In the genomic region with DNA sequence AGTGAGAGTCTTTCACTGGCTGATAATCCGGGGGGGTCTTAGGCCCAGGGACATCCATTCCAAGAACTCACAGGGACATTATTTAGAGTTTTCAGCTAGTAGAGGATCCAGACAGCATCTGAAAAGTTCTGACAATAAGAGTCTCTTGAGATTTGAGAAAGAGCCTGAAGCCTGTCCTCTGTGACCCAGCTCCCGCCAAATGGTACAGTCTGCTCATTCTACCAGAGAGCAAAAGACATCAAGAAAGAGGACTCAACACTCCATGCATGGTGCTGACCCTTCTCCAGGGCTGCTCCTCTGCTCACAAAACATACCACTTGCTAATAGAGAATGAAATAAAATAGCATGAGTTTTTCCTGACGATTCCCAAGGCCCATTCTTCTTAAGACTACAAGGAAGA, we compare ENCODE assay signal across 27 cellular contexts.
"Had no signal": no experiment of that assay in that cellular context is flagged by ENCODE, and none has a peak within 500 bp of the region (broad histone marks: within the 10 kb centered on the region; RNA-seq: fewer than 3 reads in every experiment).

No MANE protein-coding gene starts in this region.

- H3K4me2 ChIP-seq: neural progenitor cell had no signal

- DNase-seq: naive thymus-derived CD4-positive, alpha-beta T cell; natural killer cell; occipital lobe; ovary; psoas muscle; right lobe of liver; sigmoid colon; small intestine; stimulated activated CD4-positive, alpha-beta T cell treated with anti-CD3 and anti-CD28 coated beads, Interleukin-15, amount 100 ng/mL, for 24 hours; stimulated activated CD4-positive, alpha-beta T cell treated with anti-CD3 and anti-CD28 coated beads, Interleukin-2, amount 100 ng/mL, for 24 hours; stimulated activated CD4-positive, alpha-beta T cell treated with anti-CD3 and anti-CD28 coated beads, Interleukin-2, amount 100 ng/mL, for 48 hours; stimulated activated CD4-positive, alpha-beta T cell treated with anti-CD3 and anti-CD28 coated beads, Interleukin-4, amount 100 ng/mL, for 24 hours; stimulated activated naive B cell treated with anti-CD40 and anti-IgM and Interleukin-4, amounts not matched to agents 10 μg/mL and 1 μg/mL and 100 μg/mL, for 72 hours; stimulated activated naive CD4-positive, alpha-beta T cell treated with Interleukin-2 at 50 U/mL for 16 hours; stomach; thyroid gland; trophoblast cell; upper lobe of left lung; uterus had no signal

- H3K4me1 ChIP-seq: neural progenitor cell, parathyroid adenoma, psoas muscle, right lobe of liver, sigmoid colon, thyroid gland, upper lobe of left lung, uterus had no signal

- H3K27me3 ChIP-seq: neural progenitor cell, ovary, right lobe of liver, sigmoid colon, stomach, thyroid gland, tibial nerve, upper lobe of left lung, uterus had no signal

- H2AFZ ChIP-seq: neural progenitor cell, parathyroid adenoma had no signal

- H3K27ac Mint-ChIP-seq: naive thymus-derived CD4-positive, alpha-beta T cell; natural killer cell; nephron; neural progenitor cell; progenitor cell of endocrine pancreas; stimulated activated effector memory CD8-positive, alpha-beta T cell treated with anti-CD3 and anti-CD28 coated beads, Interleukin-12 subunit alpha, Interleukin-12 subunit beta, amount 100 ng/mL, for 72 hours; stimulated activated naive B cell treated with anti-CD40 and anti-IgM and Interleukin-4, amounts not matched to agents 10 μg/mL and 1 μg/mL and 100 μg/mL, for 72 hours; stimulated activated naive CD8-positive, alpha-beta T cell treated with anti-CD3 and anti-CD28 coated beads, Interleukin-15, Interleukin-2, amounts not matched to agents 100 ng/mL and 50 ng/mL, for 24 hours had no signal

- H3K9me3 ChIP-seq: ovary, psoas muscle, right lobe of liver, sigmoid colon, stomach, thoracic aorta, thyroid gland, tibial nerve, upper lobe of left lung, uterus had no signal

- ATAC-seq: naive thymus-derived CD4-positive, alpha-beta T cell; natural killer cell; psoas muscle; right lobe of liver; stimulated activated effector memory CD8-positive, alpha-beta T cell treated with anti-CD3 and anti-CD28 coated beads, Interleukin-12 subunit alpha, Interleukin-12 subunit beta, amount 100 ng/mL, for 72 hours; stimulated activated naive B cell treated with anti-CD40 and anti-IgM and Interleukin-4, amounts not matched to agents 10 μg/mL and 1 μg/mL and 100 μg/mL, for 72 hours had no signal

- H3K4me1 Mint-ChIP-seq: naive thymus-derived CD4-positive, alpha-beta T cell; natural killer cell; stimulated activated effector memory CD8-positive, alpha-beta T cell treated with anti-CD3 and anti-CD28 coated beads, Interleukin-12 subunit alpha, Interleukin-12 subunit beta, amount 100 ng/mL, for 72 hours had no signal

- H3K4me3 Mint-ChIP-seq: naive thymus-derived CD4-positive, alpha-beta T cell; natural killer cell; nephron; neural progenitor cell; stimulated activated effector memory CD8-positive, alpha-beta T cell treated with anti-CD3 and anti-CD28 coated beads, Interleukin-12 subunit alpha, Interleukin-12 subunit beta, amount 100 ng/mL, for 72 hours; stimulated activated naive B cell treated with anti-CD40 and anti-IgM and Interleukin-4, amounts not matched to agents 10 μg/mL and 1 μg/mL and 100 μg/mL, for 72 hours; stimulated activated naive CD8-positive, alpha-beta T cell treated with anti-CD3 and anti-CD28 coated beads, Interleukin-15, Interleukin-2, amounts not matched to agents 100 ng/mL and 50 ng/mL, for 24 hours had no signal

- H3K36me3 ChIP-seq: neural progenitor cell, ovary, right lobe of liver, sigmoid colon, stomach, thoracic aorta, thyroid gland, tibial nerve, upper lobe of left lung, uterus had no signal

- H3K9ac ChIP-seq: neural progenitor cell, parathyroid adenoma had no signal

- H3K27ac ChIP-seq: neural progenitor cell, ovary, parathyroid adenoma, psoas muscle, right lobe of liver, sigmoid colon, stomach, thoracic aorta, thyroid gland, tibial nerve, upper lobe of left lung, uterus had no signal

- H3K36me3 Mint-ChIP-seq: naive thymus-derived CD4-positive, alpha-beta T cell; natural killer cell; neural progenitor cell; stimulated activated effector memory CD8-positive, alpha-beta T cell treated with anti-CD3 and anti-CD28 coated beads, Interleukin-12 subunit alpha, Interleukin-12 subunit beta, amount 100 ng/mL, for 72 hours; stimulated activated naive B cell treated with anti-CD40 and anti-IgM and Interleukin-4, amounts not matched to agents 10 μg/mL and 1 μg/mL and 100 μg/mL, for 72 hours had no signal

- H3K27me3 Mint-ChIP-seq: progenitor cell of endocrine pancreas had no signal

- H3K9me3 Mint-ChIP-seq: naive thymus-derived CD4-positive, alpha-beta T cell; natural killer cell; nephron; neural progenitor cell; stimulated activated effector memory CD8-positive, alpha-beta T cell treated with anti-CD3 and anti-CD28 coated beads, Interleukin-12 subunit alpha, Interleukin-12 subunit beta, amount 100 ng/mL, for 72 hours; stimulated activated naive B cell treated with anti-CD40 and anti-IgM and Interleukin-4, amounts not matched to agents 10 μg/mL and 1 μg/mL and 100 μg/mL, for 72 hours; stimulated activated naive CD8-positive, alpha-beta T cell treated with anti-CD3 and anti-CD28 coated beads, Interleukin-15, Interleukin-2, amounts not matched to agents 100 ng/mL and 50 ng/mL, for 24 hours had no signal

- H3K79me2 ChIP-seq: parathyroid adenoma had no signal

- H3K4me3 ChIP-seq: neural progenitor cell, ovary, psoas muscle, right lobe of liver, sigmoid colon, stomach, thoracic aorta, thyroid gland, tibial nerve, upper lobe of left lung, uterus had no signal

- FAIRE-seq: small intestine had no signal
